In the genomic region with DNA sequence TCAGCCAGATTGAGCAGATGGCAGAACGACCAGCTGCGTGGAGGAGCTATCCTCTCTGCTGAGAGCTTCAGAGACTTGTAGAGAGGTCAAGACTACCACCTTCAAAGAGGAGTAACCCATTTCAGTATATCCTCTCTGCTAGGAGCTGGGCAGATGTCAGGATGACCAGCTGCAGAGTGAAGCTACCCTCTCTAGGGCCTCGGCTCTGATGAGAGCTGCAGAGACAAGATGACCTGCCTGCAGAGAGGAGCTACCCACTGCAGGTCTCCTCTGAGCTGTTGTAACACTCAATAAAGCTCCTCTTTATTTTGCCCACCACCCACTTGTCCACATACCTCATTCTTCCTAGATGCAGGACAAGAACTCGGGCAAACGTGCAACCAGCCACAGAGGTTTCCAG, we compare ENCODE assay signal across 21 cellular contexts.
A peak's percentile ranks its signal among the peaks of the same experiment; 100 is the strongest.
DNase-seq lines count a peak whose midpoint lies in the region; ATAC-seq and TF ChIP-seq lines count a peak whose summit lies in the region.
"Had no signal": no experiment of that assay in that cellular context is flagged by ENCODE, and none has a peak within 500 bp of the region (broad histone marks: within the 10 kb centered on the region; RNA-seq: fewer than 3 reads in every experiment).

No MANE protein-coding gene starts in this region.

- no peaks in the 10 kb centered on the region for H4K20me1 ChIP-seq in DND-41 (ENCODE audit: insufficient read depth, low read length)
- no peaks in the 10 kb centered on the region for H4K20me1 ChIP-seq in OCI-LY3 (ENCODE audit: insufficient read depth, low read length)
- H4K20me1 ChIP-seq: BLaER1 had no signal

- TF ChIP-seq CTCF in CD14-positive monocyte (IDR thresholded peaks at IDR 0.05) (no peak), DND-41 (IDR thresholded peaks at IDR 0.05; ENCODE audit: borderline replicate concordance, extremely low read depth, low read length, poor library complexity, severe bottlenecking) (no peak), OCI-LY3 (IDR thresholded peaks at IDR 0.05; ENCODE audit: low read depth, low read length) (no peak), lower lobe of right lung (IDR thresholded peaks at IDR 0.05) (no peak)

- H3K4me3 Mint-ChIP-seq in CD14-positive monocyte = no peak overlapping the region
- no peak overlapping the region for H3K4me3 Mint-ChIP-seq in stimulated activated memory B cell treated with anti-CD40 and anti-IgM and Interleukin-4, amounts not matched to agents 10 μg/mL and 1 μg/mL and 100 μg/mL, for 72 hours
- H3K4me3 Mint-ChIP-seq in stimulated activated effector memory CD8-positive, alpha-beta T cell treated with anti-CD3 and anti-CD28 coated beads, Interleukin-12 subunit alpha, Interleukin-12 subunit beta, amount 100 ng/mL, for 72 hours = no peak overlapping the region
- H3K4me3 Mint-ChIP-seq in activated CD4-positive, alpha-beta T cell treated with anti-CD3 and anti-CD28 coated beads, Interleukin-2, amount 10 ng/mL, durations not matched to agents 24 days and 14 days = no peak overlapping the region
- H3K4me3 Mint-ChIP-seq: CD4-positive, alpha-beta T cell; CD8-positive, alpha-beta T cell had no signal

- no peaks in the 10 kb centered on the region for H3K4me1 ChIP-seq in DND-41 (ENCODE audit: insufficient read depth, low read length)
- H3K4me1 ChIP-seq in OCI-LY3 (ENCODE audit: low read length) = no peaks in the 10 kb centered on the region
- no peaks in the 10 kb centered on the region for H3K4me1 ChIP-seq in lower lobe of right lung
- H3K4me1 ChIP-seq: BE2C, BLaER1, Caco-2 had no signal

- no peaks in the 10 kb centered on the region for H3K4me1 Mint-ChIP-seq in CD14-positive monocyte
- H3K4me1 Mint-ChIP-seq in stimulated activated memory B cell treated with anti-CD40 and anti-IgM and Interleukin-4, amounts not matched to agents 10 μg/mL and 1 μg/mL and 100 μg/mL, for 72 hours = no peaks in the 10 kb centered on the region
- H3K4me1 Mint-ChIP-seq in stimulated activated effector memory CD8-positive, alpha-beta T cell treated with anti-CD3 and anti-CD28 coated beads, Interleukin-12 subunit alpha, Interleukin-12 subunit beta, amount 100 ng/mL, for 72 hours = no peaks in the 10 kb centered on the region
- H3K4me1 Mint-ChIP-seq in activated CD4-positive, alpha-beta T cell treated with anti-CD3 and anti-CD28 coated beads, Interleukin-2, amount 10 ng/mL, durations not matched to agents 24 days and 14 days = no peaks in the 10 kb centered on the region

- intact Hi-C loops in CD14-positive monocyte (cut with micrococcal nuclease) = no loop called here
- intact Hi-C loops in lower lobe of right lung (cut with DNase I) = no loop called here
- intact Hi-C loops in activated CD4-positive, alpha-beta T cell treated with anti-CD3 and anti-CD28 coated beads, Interleukin-2, amount 10 ng/mL, durations not matched to agents 24 days and 14 days (cut with micrococcal nuclease) = no loop called here

- H3K4me2 ChIP-seq in DND-41 (ENCODE audit: insufficient read depth, low read length) (no peak overlapping the region), OCI-LY3 (ENCODE audit: low read length) (no peak overlapping the region)
- H3K4me2 ChIP-seq: BLaER1 had no signal

- DNase-seq in CD14-positive monocyte (ENCODE audit: low spot score) (peak; percentile 30), DND-41 (no peak), lower lobe of right lung (no peak), SKM-1 (lab: John Stamatoyannopoulos, UW; ENCODE audit: unreplicated experiment) (no peak)
- no peak for DNase-seq in stimulated activated effector memory CD8-positive, alpha-beta T cell treated with anti-CD3 and anti-CD28 coated beads, Interleukin-12 subunit alpha, Interleukin-12 subunit beta, amount 100 ng/mL, for 72 hours (ENCODE audit: low spot score in 2 of 2)
- DNase-seq in activated CD4-positive, alpha-beta T cell treated with anti-CD3 and anti-CD28 coated beads, Interleukin-2, amount 10 ng/mL, durations not matched to agents 24 days and 14 days = no peak
- DNase-seq: 8988T; ACHN; BE2C; C1 segment of cervical spinal cord; Caco-2; Calu3; CD4-positive, alpha-beta T cell; CD8-positive, alpha-beta T cell; DMS79 treated with DMSO at 0.1 percent for 48 hours; EL; GDM1 had no signal

- H3K4me3 ChIP-seq in DND-41 (ENCODE audit: low read depth in 1 of 2, low read length in 2 of 2) = no peak overlapping the region
- H3K4me3 ChIP-seq in OCI-LY3 (ENCODE audit: low read length) = no peak overlapping the region
- no peak overlapping the region for H3K4me3 ChIP-seq in lower lobe of right lung
- H3K4me3 ChIP-seq: BLaER1, GM12878 had no signal

- no peaks in the 10 kb centered on the region for H3K36me3 Mint-ChIP-seq in CD14-positive monocyte
- no peaks in the 10 kb centered on the region for H3K36me3 Mint-ChIP-seq in stimulated activated memory B cell treated with anti-CD40 and anti-IgM and Interleukin-4, amounts not matched to agents 10 μg/mL and 1 μg/mL and 100 μg/mL, for 72 hours
- no peaks in the 10 kb centered on the region for H3K36me3 Mint-ChIP-seq in stimulated activated effector memory CD8-positive, alpha-beta T cell treated with anti-CD3 and anti-CD28 coated beads, Interleukin-12 subunit alpha, Interleukin-12 subunit beta, amount 100 ng/mL, for 72 hours
- H3K36me3 Mint-ChIP-seq in activated CD4-positive, alpha-beta T cell treated with anti-CD3 and anti-CD28 coated beads, Interleukin-2, amount 10 ng/mL, durations not matched to agents 24 days and 14 days (ENCODE audit: low read depth) = no peaks in the 10 kb centered on the region
- H3K36me3 Mint-ChIP-seq: CD8-positive, alpha-beta T cell had no signal

- H3K27ac ChIP-seq in DND-41 (ENCODE audit: low read length) (no peak overlapping the region), OCI-LY3 (ENCODE audit: low read length) (no peak overlapping the region), lower lobe of right lung (no peak overlapping the region)
- H3K27ac ChIP-seq: BLaER1 had no signal

- ATAC-seq in DND-41 (ENCODE audit: insufficient read depth, low read depth) = no peak
- ATAC-seq in stimulated activated memory B cell treated with anti-CD40 and anti-IgM and Interleukin-4, amounts not matched to agents 10 μg/mL and 1 μg/mL and 100 μg/mL, for 72 hours = peak; percentile 54
- no peak for ATAC-seq in stimulated activated effector memory CD8-positive, alpha-beta T cell treated with anti-CD3 and anti-CD28 coated beads, Interleukin-12 subunit alpha, Interleukin-12 subunit beta, amount 100 ng/mL, for 72 hours
- no peak for ATAC-seq in lower lobe of right lung
- ATAC-seq: CD8-positive, alpha-beta T cell; GM12878 had no signal

- H2AFZ ChIP-seq in DND-41 (ENCODE audit: low read depth, low read length) (peak overlapping the region; percentile 55; the same call in 1 of the 2 replicates), OCI-LY3 (ENCODE audit: low read depth, low read length) (peak overlapping the region; percentile 82)

- H3K9ac ChIP-seq in DND-41 (ENCODE audit: low read depth, low read length) (no peak overlapping the region), OCI-LY3 (ENCODE audit: low read length) (no peak overlapping the region)
- H3K9ac ChIP-seq: BLaER1 had no signal

- H3K79me2 ChIP-seq in DND-41 (ENCODE audit: insufficient read depth, low read length) (no peaks in the 10 kb centered on the region), OCI-LY3 (ENCODE audit: low read length) (no peaks in the 10 kb centered on the region)

- H3K36me3 ChIP-seq in DND-41 (ENCODE audit: insufficient read depth, low read length) = no peaks in the 10 kb centered on the region
- no peaks in the 10 kb centered on the region for H3K36me3 ChIP-seq in OCI-LY3 (replicated peaks; ENCODE audit: low read depth, low read length)
- H3K36me3 ChIP-seq in lower lobe of right lung = no peaks in the 10 kb centered on the region
- H3K36me3 ChIP-seq: BE2C, BLaER1 had no signal

- H3K9me3 Mint-ChIP-seq in CD14-positive monocyte = peaks cover 0 to 7% (median 0%) of the 10 kb centered on the region in 7 donors
- H3K9me3 Mint-ChIP-seq in stimulated activated memory B cell treated with anti-CD40 and anti-IgM and Interleukin-4, amounts not matched to agents 10 μg/mL and 1 μg/mL and 100 μg/mL, for 72 hours = no peaks in the 10 kb centered on the region
- H3K9me3 Mint-ChIP-seq in stimulated activated effector memory CD8-positive, alpha-beta T cell treated with anti-CD3 and anti-CD28 coated beads, Interleukin-12 subunit alpha, Interleukin-12 subunit beta, amount 100 ng/mL, for 72 hours = peaks cover 7% of the 10 kb centered on the region
- H3K9me3 Mint-ChIP-seq in activated CD4-positive, alpha-beta T cell treated with anti-CD3 and anti-CD28 coated beads, Interleukin-2, amount 10 ng/mL, durations not matched to agents 24 days and 14 days = no peaks in the 10 kb centered on the region

- H3K9me3 ChIP-seq in DND-41 (ENCODE audit: insufficient read depth, low read length, severe bottlenecking) (peaks cover 21% of the 10 kb centered on the region), OCI-LY3 (ENCODE audit: insufficient read depth, low read length) (peaks cover 8% of the 10 kb centered on the region; the same call in 1 of the 2 replicates), lower lobe of right lung (no peaks in the 10 kb centered on the region)
- H3K9me3 ChIP-seq: BE2C, Caco-2 had no signal

- H3K27me3 ChIP-seq in DND-41 (ENCODE audit: insufficient read depth, low read length, poor library complexity) (no peaks in the 10 kb centered on the region), OCI-LY3 (ENCODE audit: low read depth, low read length) (no peaks in the 10 kb centered on the region), lower lobe of right lung (ENCODE audit: low read depth) (no peaks in the 10 kb centered on the region)
- H3K27me3 ChIP-seq: BE2C, BLaER1 had no signal

- H3K27ac Mint-ChIP-seq in CD14-positive monocyte = no peak overlapping the region
- no peak overlapping the region for H3K27ac Mint-ChIP-seq in stimulated activated memory B cell treated with anti-CD40 and anti-IgM and Interleukin-4, amounts not matched to agents 10 μg/mL and 1 μg/mL and 100 μg/mL, for 72 hours
- H3K27ac Mint-ChIP-seq in stimulated activated effector memory CD8-positive, alpha-beta T cell treated with anti-CD3 and anti-CD28 coated beads, Interleukin-12 subunit alpha, Interleukin-12 subunit beta, amount 100 ng/mL, for 72 hours = no peak overlapping the region
- no peak overlapping the region for H3K27ac Mint-ChIP-seq in activated CD4-positive, alpha-beta T cell treated with anti-CD3 and anti-CD28 coated beads, Interleukin-2, amount 10 ng/mL, durations not matched to agents 24 days and 14 days
- H3K27ac Mint-ChIP-seq: CD4-positive, alpha-beta T cell; CD8-positive, alpha-beta T cell had no signal

- no peaks in the 10 kb centered on the region for H3K27me3 Mint-ChIP-seq in CD14-positive monocyte (ENCODE audit: low read depth in 3 of 3)
- H3K27me3 Mint-ChIP-seq in stimulated activated memory B cell treated with anti-CD40 and anti-IgM and Interleukin-4, amounts not matched to agents 10 μg/mL and 1 μg/mL and 100 μg/mL, for 72 hours = no peaks in the 10 kb centered on the region
- no peaks in the 10 kb centered on the region for H3K27me3 Mint-ChIP-seq in activated CD4-positive, alpha-beta T cell treated with anti-CD3 and anti-CD28 coated beads, Interleukin-2, amount 10 ng/mL, durations not matched to agents 24 days and 14 days
- H3K27me3 Mint-ChIP-seq: CD4-positive, alpha-beta T cell had no signal
